Comparison of ENCODE assay signal across 1 cellular context in the genomic region with DNA sequence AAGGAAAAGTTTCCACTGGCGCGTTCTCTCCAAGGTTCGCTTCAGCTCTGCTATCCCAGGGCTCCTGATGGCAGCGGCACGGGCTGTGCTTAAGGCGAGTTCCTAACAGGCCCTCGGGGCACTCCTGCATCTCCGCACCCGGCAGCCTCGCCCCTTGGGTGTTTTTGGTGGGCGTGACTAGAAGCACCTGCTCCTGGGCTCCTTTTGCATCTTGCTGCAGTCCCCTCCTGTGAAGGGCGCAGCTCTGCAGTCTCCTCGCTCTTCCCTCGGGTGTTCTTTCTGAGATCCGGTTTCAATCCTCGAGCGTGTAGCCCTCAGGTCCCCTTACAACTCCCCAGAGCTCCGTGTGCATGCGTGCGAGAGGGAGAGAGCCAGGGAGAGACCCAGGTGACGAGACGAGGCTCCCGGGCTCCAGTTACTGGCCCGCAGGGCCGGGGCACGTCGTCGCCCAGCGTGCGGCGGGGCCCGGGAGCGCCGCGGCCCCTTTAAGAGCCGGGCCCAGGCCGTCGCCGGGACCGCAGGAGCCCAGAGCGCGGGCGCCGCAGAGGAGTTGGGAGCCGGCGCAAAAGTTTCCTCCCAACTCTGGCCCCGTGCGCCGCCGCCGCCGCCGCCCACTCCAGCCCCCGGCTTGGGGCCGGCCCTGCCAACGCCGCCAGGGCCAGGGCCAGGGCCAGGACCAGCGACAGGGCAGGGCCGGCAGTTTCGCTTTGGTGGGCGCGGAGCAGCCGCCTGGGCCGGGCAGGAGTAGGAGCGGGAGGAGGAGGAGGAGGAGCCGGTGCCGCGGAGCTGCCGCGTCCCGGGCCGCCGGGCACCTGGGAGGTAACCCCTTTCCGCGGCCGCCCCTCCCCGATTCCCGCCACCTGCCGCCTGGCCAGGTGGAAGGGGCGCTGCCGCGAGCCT.
A peak's percentile ranks its signal among the peaks of the same experiment; 100 is the strongest.
TF ChIP-seq lines count a peak whose summit lies in the region.

Gene PARD3B (plus strand): TSS at position 515 of the 900 bp plus-strand sequence. CDS start 525 bp downstream, outside the sequence.

TF ChIP-seq in A549, 52 proteins besides CTCF, POLR2A, EP300 and RAD21 (continued from another document):
- TF ChIP-seq, protein P1, sequence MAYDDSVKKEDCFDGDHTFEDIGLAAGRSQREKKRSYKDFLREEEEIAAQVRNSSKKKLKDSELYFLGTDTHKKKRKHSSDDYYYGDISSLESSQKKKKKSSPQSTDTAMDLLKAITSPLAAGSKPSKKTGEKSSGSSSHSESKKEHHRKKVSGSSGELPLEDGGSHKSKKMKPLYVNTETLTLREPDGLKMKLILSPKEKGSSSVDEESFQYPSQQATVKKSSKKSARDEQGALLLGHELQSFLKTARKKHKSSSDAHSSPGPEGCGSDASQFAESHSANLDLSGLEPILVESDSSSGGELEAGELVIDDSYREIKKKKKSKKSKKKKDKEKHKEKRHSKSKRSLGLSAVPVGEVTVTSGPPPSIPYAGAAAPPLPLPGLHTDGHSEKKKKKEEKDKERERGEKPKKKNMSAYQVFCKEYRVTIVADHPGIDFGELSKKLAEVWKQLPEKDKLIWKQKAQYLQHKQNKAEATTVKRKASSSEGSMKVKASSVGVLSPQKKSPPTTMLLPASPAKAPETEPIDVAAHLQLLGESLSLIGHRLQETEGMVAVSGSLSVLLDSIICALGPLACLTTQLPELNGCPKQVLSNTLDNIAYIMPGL (CRISPR knock-in tag; IDR thresholded peaks at IDR 0.05; ENCODE audit: borderline replicate concordance): peak; percentile 52; the same call in 1 of the 2 replicates
- TF ChIP-seq KDM1A (IDR thresholded peaks at IDR 0.05; ENCODE audit: low read depth) (no peak), EHMT2 (IDR thresholded peaks at IDR 0.05; ENCODE audit: low read depth) (no peak), MAZ (IDR thresholded peaks at IDR 0.05; ENCODE audit: borderline replicate concordance, low read depth, low read length) (no peak), JUN (IDR thresholded peaks at IDR 0.05) (peak; percentile 44 to 46; a peak in 1 of 5 replicates), MAFK (IDR thresholded peaks at IDR 0.05; ENCODE audit: partially characterized antibody) (no peak), NR3C1 (IDR thresholded peaks at IDR 0.05) (no peak), CEBPB (IDR thresholded peaks at IDR 0.05) (no peak), FOSB (CRISPR knock-in tag; IDR thresholded peaks at IDR 0.05) (no peak), PHF8 (IDR thresholded peaks at IDR 0.05; ENCODE audit: borderline replicate concordance, low read depth) (peak; percentile 86), ESRRA (IDR thresholded peaks at IDR 0.05; ENCODE audit: borderline replicate concordance, low read length) (no peak)
